15 cellular contexts compared by ENCODE assay signal in the genomic region with DNA sequence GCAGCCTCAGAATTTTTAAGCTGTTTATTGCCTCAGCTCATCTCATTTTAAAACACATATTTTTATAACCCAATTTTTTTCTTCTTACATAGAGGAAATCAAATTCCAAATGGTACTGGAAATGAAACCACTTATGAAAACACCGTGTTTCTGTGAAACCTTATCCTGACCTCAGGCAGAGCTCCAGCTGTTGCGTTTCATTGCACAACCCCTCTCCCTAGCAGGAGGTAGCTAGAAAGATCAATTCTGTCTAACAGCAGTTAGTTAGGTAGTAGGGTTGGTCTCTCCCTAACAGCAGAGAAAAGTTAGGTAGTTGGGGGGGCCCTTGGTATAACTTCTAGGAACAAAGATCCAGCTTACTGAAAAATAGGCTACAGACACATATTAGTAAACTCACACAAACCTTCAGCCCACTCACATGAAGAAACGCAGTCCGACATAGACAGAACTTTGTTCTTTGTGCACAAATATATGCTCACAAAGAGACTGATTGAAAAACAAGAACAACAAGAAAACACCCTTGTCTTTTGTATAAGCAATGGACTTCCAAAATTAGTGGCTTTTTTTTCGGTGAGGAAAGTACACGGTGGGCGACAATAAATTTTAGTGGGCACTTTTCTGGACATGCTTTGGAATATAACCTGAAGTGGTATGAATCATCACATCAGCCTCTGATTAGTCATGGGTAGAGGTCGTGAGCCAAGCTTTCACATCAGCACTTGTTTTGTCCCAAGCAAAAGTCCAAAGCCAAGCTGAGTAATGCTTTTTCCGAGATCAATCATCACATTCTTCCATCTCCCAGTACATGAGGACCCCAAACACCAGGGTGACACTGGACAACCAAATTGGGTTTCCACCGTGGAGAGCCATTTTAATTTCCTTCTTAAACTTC. TPM values are rescaled to one million over a fixed set of nuclear protein-coding genes. Genes with fewer than 3 reads are reported as not detected.
DNase-seq lines count a peak whose midpoint lies in the region; ATAC-seq, FAIRE-seq and TF ChIP-seq lines count a peak whose summit lies in the region.
"Not testable (repeated sequence)": the region's sequence is repeated elsewhere in the genome, so short reads cannot be mapped to it uniquely, and the experiment has no call there.
"Had no signal": no experiment of that assay in that cellular context is flagged by ENCODE, and none has a peak within 500 bp of the region (broad histone marks: within the 10 kb centered on the region; RNA-seq: fewer than 3 reads in every experiment).

No MANE protein-coding gene starts in this region.

- H3K4me2 ChIP-seq in A549, result not testable (repeated sequence)

- not testable (repeated sequence) for H3K27ac ChIP-seq in A549, body of pancreas, thoracic aorta

- FAIRE-seq in A549 (lab: Jason Lieb, UNC), result not testable (repeated sequence)
- peak; percentile 99 for FAIRE-seq in RCC 7860 (lab: Jason Lieb, UNC)

- WGBS in A549 (ENCODE audit: missing lambda C conversion rate), result no CpG with 5 or more reads among the region's 10 CpGs
- WGBS in body of pancreas, 2 donors, result no CpG with 5 or more reads among the region's 10 CpGs

- CTCF ChIA-PET in A549 (lab: Yijun Ruan, JAX), result not testable (repeated sequence)

- peak; percentile 95 to 97 for ATAC-seq in A549
- ATAC-seq in body of pancreas, result peak; percentile 81
- peak; percentile 90 for ATAC-seq in left lobe of liver
- ATAC-seq in thoracic aorta (ENCODE audit: insufficient number of reproducible peaks, low FRiP score, low read depth), result peak; percentile 89

- not testable (repeated sequence) for H3K36me3 ChIP-seq in body of pancreas (replicated peaks in 1 of 2; ENCODE audit: insufficient read depth in 1 of 2, low read depth in 2 of 2); thoracic aorta

- H3K9me3 ChIP-seq in A549, body of pancreas, thoracic aorta: not testable (repeated sequence)

- intact Hi-C loops in body of pancreas (cut with DNase I), result not testable (repeated sequence)

- not testable (repeated sequence) for DNase-seq in A549 (ENCODE audit: low read depth in 1 of 2, low spot score in 1 of 2); RCC 7860 (ENCODE audit: low spot score); body of pancreas; left lobe of liver (ENCODE audit: low spot score); thoracic aorta (ENCODE audit: low spot score)

- POLR2A ChIA-PET in A549 (lab: Yijun Ruan, JAX), result not testable (repeated sequence)

- not testable (repeated sequence) for H3K27me3 ChIP-seq in body of pancreas; thoracic aorta (replicated peaks; ENCODE audit: insufficient read depth)

- H3K4me3 ChIP-seq in A549, body of pancreas, thoracic aorta: not testable (repeated sequence)

- TF ChIP-seq RAD21 in A549 (conservative IDR thresholded peaks at IDR 0.05 in 1 of 2, IDR thresholded peaks at IDR 0.05 in 1 of 2), result not testable (repeated sequence)

- not testable (repeated sequence) for H3K4me1 ChIP-seq in A549; body of pancreas; thoracic aorta (ENCODE audit: control insufficient read depth in 1 of 2, low read depth in 2 of 2)

- not testable (repeated sequence) for TF ChIP-seq CTCF in A549 (IDR thresholded peaks at IDR 0.05); body of pancreas (IDR thresholded peaks at IDR 0.05); thoracic aorta (IDR thresholded peaks at IDR 0.05)

- TF ChIP-seq POLR2A in A549 (IDR thresholded peaks at IDR 0.05; ENCODE audit: low read length); body of pancreas (IDR thresholded peaks at IDR 0.05): not testable (repeated sequence)

- TF ChIP-seq EP300 in A549 (IDR thresholded peaks at IDR 0.05), result not testable (repeated sequence)

RNA-seq across cellular contexts. Expression of gene CDY2A, which starts 22.8 kb away (rescaled TPM):
- not detected in 2 replicates for polyA plus RNA-seq in A549 (2011; rRNA removed)
- not detected in 2 replicates for polyA plus RNA-seq in A549 (2012; cell fraction: cytosol; rRNA removed)
- 0.04 TPM in 1 of 2 replicates, not detected in the other for polyA plus RNA-seq in A549 (2012; cell fraction: nucleus; rRNA removed)
- not detected in 3 replicates for polyA plus RNA-seq in A549 (2017; fragmentation: RNase III; extraction: RNeasy Plus Mini Kit Qiagen cat#74134 plus additional on column Dnase treatment)
- polyA minus RNA-seq in A549 (2011; rRNA and poly(A)+ RNA removed), result not detected in 2 replicates
- total RNA-seq in body of pancreas, result not detected
- total RNA-seq in left lobe of liver, result not detected
- total RNA-seq in thoracic aorta, result not detected
- total RNA-seq: A172; A673; CD4-positive, alpha-beta memory T cell; CD4-positive, CD25-positive, alpha-beta regulatory T cell; CD8-positive, alpha-beta memory T cell; Daoy; G401; GM12878 had no signal
- polyA plus RNA-seq: AG04450; CD14-positive monocyte; CD4-positive, alpha-beta memory T cell; CD4-positive, CD25-positive, alpha-beta regulatory T cell; CD8-positive, alpha-beta memory T cell; GM12878 had no signal
